ENCODE assay signal across 15 cellular contexts in genomic region chr3:189262746-189263145, GRCh38.
DNase-seq lines count a peak whose midpoint lies in the region; ATAC-seq and TF ChIP-seq lines count a peak whose summit lies in the region.
"Had no signal": no experiment of that assay in that cellular context is flagged by ENCODE, and none has a peak within 500 bp of the region (broad histone marks: within the 10 kb centered on the region; RNA-seq: fewer than 3 reads in every experiment).

No MANE protein-coding gene starts in this region.

- no peaks in the 10 kb centered on the region for H3K36me3 ChIP-seq in DND-41 (ENCODE audit: insufficient read depth, low read length)
- no peaks in the 10 kb centered on the region for H3K36me3 ChIP-seq in body of pancreas (replicated peaks in 1 of 2; ENCODE audit: insufficient read depth in 1 of 2, low read depth in 2 of 2)
- no peaks in the 10 kb centered on the region for H3K36me3 ChIP-seq in mesendoderm (ENCODE audit: control insufficient read depth, insufficient read depth, low read length)
- H3K36me3 ChIP-seq: left ventricle myocardium inferior had no signal

- no peak overlapping the region for H3K23ac ChIP-seq in mesendoderm (ENCODE audit: low read length)

- no peaks in the 10 kb centered on the region for H3K27me3 Mint-ChIP-seq in glutamatergic neuron (ENCODE audit: unreplicated experiment)

- TF ChIP-seq CTCF in DND-41 (IDR thresholded peaks at IDR 0.05; ENCODE audit: borderline replicate concordance, extremely low read depth, low read length, poor library complexity, severe bottlenecking) (no peak), body of pancreas (IDR thresholded peaks at IDR 0.05) (no peak), glutamatergic neuron (IDR thresholded peaks at IDR 0.05; ENCODE audit: partially characterized antibody, unreplicated experiment) (no peak)

- H3K4me3 Mint-ChIP-seq in glutamatergic neuron (ENCODE audit: unreplicated experiment): no peak overlapping the region

- H3K9me3 ChIP-seq in DND-41 (ENCODE audit: insufficient read depth, low read length, severe bottlenecking): no peaks in the 10 kb centered on the region
- H3K9me3 ChIP-seq in body of pancreas: no peaks in the 10 kb centered on the region
- H3K9me3 ChIP-seq: left ventricle myocardium inferior had no signal

- H4K5ac ChIP-seq in mesendoderm (ENCODE audit: low read length): no peak overlapping the region

- H3K4me2 ChIP-seq in DND-41 (ENCODE audit: insufficient read depth, low read length) (no peak overlapping the region), mesendoderm (ENCODE audit: low read length) (no peak overlapping the region)

- H2AFZ ChIP-seq in DND-41 (ENCODE audit: low read depth, low read length): no peak overlapping the region

- peaks cover 1% of the 10 kb centered on the region for H3K9me3 Mint-ChIP-seq in glutamatergic neuron (ENCODE audit: unreplicated experiment)

- H3K27ac ChIP-seq in DND-41 (ENCODE audit: low read length) (no peak overlapping the region), body of pancreas (no peak overlapping the region), mesendoderm (ENCODE audit: low read depth, low read length) (no peak overlapping the region)
- H3K27ac ChIP-seq: left ventricle myocardium inferior had no signal

- H3K79me2 ChIP-seq in DND-41 (ENCODE audit: insufficient read depth, low read length) (no peaks in the 10 kb centered on the region), mesendoderm (ENCODE audit: control insufficient read depth, insufficient read depth, low read length) (no peaks in the 10 kb centered on the region)

- ATAC-seq in DND-41 (ENCODE audit: insufficient read depth, low read depth) (peak; percentile 35), GM21447 (IDR thresholded peaks at IDR 0.05; ENCODE audit: unreplicated experiment) (peak; percentile 57), body of pancreas (no peak)

- no peaks in the 10 kb centered on the region for H3K36me3 Mint-ChIP-seq in glutamatergic neuron (ENCODE audit: unreplicated experiment)

- H3K4me1 ChIP-seq in DND-41 (ENCODE audit: insufficient read depth, low read length) (no peaks in the 10 kb centered on the region), body of pancreas (no peaks in the 10 kb centered on the region), mesendoderm (ENCODE audit: control insufficient read depth, low read depth, low read length) (no peaks in the 10 kb centered on the region)

- WGBS in body of pancreas, 2 donors: 40 to 43% methylated on average over 3 of the region's 3 CpGs
- no CpG with 5 or more reads among the region's 3 CpGs for WGBS in mesendoderm (ENCODE audit: extremely low coverage, insufficient coverage, low lambda C conversion rate)

- H2BK5ac ChIP-seq in mesendoderm (ENCODE audit: low read length): no peak overlapping the region

- no peaks in the 10 kb centered on the region for H3K79me1 ChIP-seq in mesendoderm (ENCODE audit: low read length)

- H2AK5ac ChIP-seq in mesendoderm (ENCODE audit: low read length): no peak overlapping the region

- H3K27me3 ChIP-seq in DND-41 (ENCODE audit: insufficient read depth, low read length, poor library complexity): peaks cover 18% of the 10 kb centered on the region
- no peaks in the 10 kb centered on the region for H3K27me3 ChIP-seq in body of pancreas
- H3K27me3 ChIP-seq in mesendoderm (ENCODE audit: insufficient read depth, low read length, poor library complexity): no peaks in the 10 kb centered on the region

- H3K4me3 ChIP-seq in DND-41 (ENCODE audit: low read depth in 1 of 2, low read length in 2 of 2): no peak overlapping the region
- no peak overlapping the region for H3K4me3 ChIP-seq in body of pancreas
- H3K4me3 ChIP-seq in mesendoderm (ENCODE audit: low read length): no peak overlapping the region
- H3K4me3 ChIP-seq: left ventricle myocardium inferior had no signal

- no peak overlapping the region for H3K27ac Mint-ChIP-seq in glutamatergic neuron (ENCODE audit: unreplicated experiment)
- H3K27ac Mint-ChIP-seq: progenitor cell of endocrine pancreas had no signal

- no peak overlapping the region for H3K18ac ChIP-seq in mesendoderm (ENCODE audit: low read length)

- intact Hi-C loops in body of pancreas (cut with DNase I): loop anchor here (10.0 kb wide), 1 partner anchor 692 kb away; no protein-coding TSS in a partner anchor

- no peak overlapping the region for H4K8ac ChIP-seq in mesendoderm (ENCODE audit: low read depth, low read length)

- no peak overlapping the region for H2BK120ac ChIP-seq in mesendoderm (ENCODE audit: low read depth, low read length)

- peak; percentile 22 for DNase-seq in DND-41
- peak; percentile 79 for DNase-seq in NCI-H2171 (lab: John Stamatoyannopoulos, UW)
- DNase-seq in body of pancreas: peak in 3 of 4 donors; percentile 6 to 18 (median 9)
- DNase-seq in NCI-H1436 treated with DMSO at 0.1 percent for 48 hours (lab: John Stamatoyannopoulos, UW): no peak
- DNase-seq in mesendoderm: no peak
- DNase-seq in glutamatergic neuron: no peak
- DNase-seq in COR-L47 (lab: John Stamatoyannopoulos, UW): no peak
- DNase-seq: activated T-cell treated with anti-CD3 and anti-CD28 coated beads, Interleukin-2, amount 50 U/mL, for 48 hours; AML-193; caudate nucleus; DMS53; effector CD8-positive, alpha-beta T cell; left ventricle myocardium inferior had no signal

- no peak overlapping the region for H3K9ac ChIP-seq in DND-41 (ENCODE audit: low read depth, low read length)
- H3K9ac ChIP-seq in mesendoderm (ENCODE audit: low read length): no peak overlapping the region

- H3K4me1 Mint-ChIP-seq in glutamatergic neuron (ENCODE audit: low read depth, unreplicated experiment): no peaks in the 10 kb centered on the region

- no peaks in the 10 kb centered on the region for H4K20me1 ChIP-seq in DND-41 (ENCODE audit: insufficient read depth, low read length)

- no peak overlapping the region for H3K4ac ChIP-seq in mesendoderm (ENCODE audit: low read depth, low read length)

- no peak for TF ChIP-seq POLR2A in body of pancreas (IDR thresholded peaks at IDR 0.05)

- no peak overlapping the region for H3K56ac ChIP-seq in mesendoderm (ENCODE audit: low read length)

- no peak overlapping the region for H2BK15ac ChIP-seq in mesendoderm (replicated peaks; ENCODE audit: low read depth)

Comparison
In these comparisons a context has a peak if more than half of its experiments do, and no peak if none do; other contexts are left out.
1. DNase-seq: peak in DND-41 (single experiment), NCI-H2171 (single experiment) and body of pancreas (3 of 4); none in NCI-H1436 treated with DMSO at 0.1 percent for 48 hours (single experiment), mesendoderm (single experiment), glutamatergic neuron (single experiment) and COR-L47 (single experiment).